Comparison of ENCODE assay signal across 8 cellular contexts in the genomic region with DNA sequence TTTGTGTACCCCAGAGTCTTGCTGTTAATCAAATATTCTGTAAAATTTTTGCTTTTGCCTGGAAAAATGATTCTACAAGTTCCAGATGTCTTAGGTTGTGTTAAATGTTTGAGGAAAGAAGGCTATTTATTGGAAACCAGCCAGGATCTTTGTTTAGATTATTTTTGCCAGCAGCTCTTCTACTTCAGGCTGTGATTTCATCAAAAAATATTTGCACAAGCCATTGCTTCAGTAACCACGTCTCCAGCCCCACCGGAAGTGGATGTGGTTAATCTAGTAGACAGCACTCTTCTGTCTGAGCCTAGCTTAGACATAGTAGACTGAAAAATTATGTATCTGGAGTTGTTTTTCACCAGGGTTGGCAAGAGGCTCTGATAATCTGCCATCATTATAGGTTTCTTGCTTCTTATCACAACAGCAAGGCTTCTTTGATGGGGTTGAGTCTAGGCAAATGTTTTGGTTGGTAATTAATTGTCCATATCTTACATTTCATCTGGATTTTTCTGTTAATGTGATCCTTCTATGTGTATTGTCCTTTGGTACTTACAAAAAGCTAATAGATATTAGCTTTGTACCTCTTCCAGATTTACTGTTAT. TPM values are rescaled to one million over a fixed set of nuclear protein-coding genes. Genes with fewer than 3 reads are reported as not detected.
A peak's percentile ranks its signal among the peaks of the same experiment; 100 is the strongest.
DNase-seq lines count a peak whose midpoint lies in the region; ATAC-seq and TF ChIP-seq lines count a peak whose summit lies in the region.

No MANE protein-coding gene starts in this region.

- H3K36me3 Mint-ChIP-seq in activated CD4-positive, alpha-beta memory T cell treated with anti-CD3 and anti-CD28 coated beads, Interleukin-2, amount 10 ng/mL, durations not matched to agents 7 days and 5 days (ENCODE audit: low read depth), result no peaks in the 10 kb centered on the region

- no peaks in the 10 kb centered on the region for H3K9me3 Mint-ChIP-seq in activated CD4-positive, alpha-beta memory T cell treated with anti-CD3 and anti-CD28 coated beads, Interleukin-2, amount 10 ng/mL, durations not matched to agents 7 days and 5 days

- no peaks in the 10 kb centered on the region for H3K36me3 ChIP-seq in spleen

- no peaks in the 10 kb centered on the region for H3K9me3 ChIP-seq in spleen

- peaks cover 44 to 73% (median 55%) of the 10 kb centered on the region in 6 donors for H3K4me1 ChIP-seq in spleen

- POLR2A ChIA-PET in activated CD4-positive, alpha-beta memory T cell treated with anti-CD3 and anti-CD28 coated beads, Interleukin-2, amount 10 ng/mL, durations not matched to agents 7 days and 5 days (lab: Charles Lee), result interaction anchor here (1.0 to 8.5 kb wide), 6 partner anchors 17 to 1185 kb away, joined by 3 to 104 read pairs (median 12); a partner anchor contains a TSS

- peaks cover 4% of the 10 kb centered on the region for H3K4me1 Mint-ChIP-seq in activated CD4-positive, alpha-beta memory T cell treated with anti-CD3 and anti-CD28 coated beads, Interleukin-2, amount 10 ng/mL, durations not matched to agents 7 days and 5 days

- no peaks in the 10 kb centered on the region for H3K27me3 ChIP-seq in spleen (replicated peaks in 1 of 7)

- intact Hi-C loops in spleen (cut with DNase I; ENCODE audit: low total_unique reads), result no loop called here

- H3K27me3 Mint-ChIP-seq in activated CD4-positive, alpha-beta memory T cell treated with anti-CD3 and anti-CD28 coated beads, Interleukin-2, amount 10 ng/mL, durations not matched to agents 7 days and 5 days, result no peaks in the 10 kb centered on the region

- CTCF ChIA-PET in activated CD4-positive, alpha-beta memory T cell treated with anti-CD3 and anti-CD28 coated beads, Interleukin-2, amount 10 ng/mL, durations not matched to agents 7 days and 5 days (lab: Charles Lee), result interaction anchor here (0.7 to 4.8 kb wide), 8 partner anchors 10 to 1185 kb away, joined by 3 to 31 read pairs (median 4); a partner anchor contains a TSS

- peak overlapping the region; percentile 35 to 75 (median 68) for H3K27ac ChIP-seq in spleen

- no peak for TF ChIP-seq POLR2A in spleen (IDR thresholded peaks at IDR 0.05)

- ATAC-seq in HG02884 (IDR thresholded peaks at IDR 0.05; ENCODE audit: unreplicated experiment), result peak; percentile 76

- 2 to 4% (median 4%) methylated on average over 2 of the region's 2 CpGs for WGBS in spleen, 5 donors

- H3K27ac Mint-ChIP-seq in activated CD4-positive, alpha-beta memory T cell treated with anti-CD3 and anti-CD28 coated beads, Interleukin-2, amount 10 ng/mL, durations not matched to agents 7 days and 5 days, result peak overlapping the region; percentile 87

- H3K4me3 ChIP-seq in epithelial cell of proximal tubule (ENCODE audit: low read depth, low read length) (no peak overlapping the region), spleen (no peak overlapping the region)

- DNase-seq in NCI-H345 (lab: John Stamatoyannopoulos, UW), result peak; percentile 19
- DNase-seq in NCI-H345 treated with DMSO at 0.1 percent for 48 hours (lab: John Stamatoyannopoulos, UW; ENCODE audit: unreplicated experiment), result no peak
- DNase-seq in NCI-H2196 treated with DMSO at 0.1 percent for 48 hours (lab: John Stamatoyannopoulos, UW; ENCODE audit: unreplicated experiment), result peak; percentile 77
- peak; percentile 88 for DNase-seq in activated CD4-positive, alpha-beta memory T cell treated with anti-CD3 and anti-CD28 coated beads, Interleukin-2, amount 10 ng/mL, durations not matched to agents 7 days and 5 days
- DNase-seq in epithelial cell of proximal tubule (ENCODE audit: low read depth), result peak; percentile 48
- peak; percentile 87 for DNase-seq in spleen
- DNase-seq in HPDE6-E6E7 (ENCODE audit: extremely low spot score), result no peak

- TF ChIP-seq CTCF in epithelial cell of proximal tubule (conservative IDR thresholded peaks at IDR 0.05; ENCODE audit: low read depth, low read length) (no peak), spleen (IDR thresholded peaks at IDR 0.05 in 8 of 11, conservative IDR thresholded peaks at IDR 0.05 in 3 of 11) (no peak)

- peak overlapping the region; percentile 14 for H3K4me3 Mint-ChIP-seq in activated CD4-positive, alpha-beta memory T cell treated with anti-CD3 and anti-CD28 coated beads, Interleukin-2, amount 10 ng/mL, durations not matched to agents 7 days and 5 days

RNA-seq across cellular contexts. Expression of a gene that starts 17.1 kb away (rescaled TPM):
- total RNA-seq in activated CD4-positive, alpha-beta memory T cell treated with anti-CD3 and anti-CD28 coated beads, Interleukin-2, amount 10 ng/mL, durations not matched to agents 7 days and 5 days, result not detected
- total RNA-seq in epithelial cell of proximal tubule, result 0.06 and 0.14 TPM in 2 replicates
- total RNA-seq in spleen, result under 1 TPM; 0.09 to 0.24 (median 0.20) TPM
- polyA plus RNA-seq in spleen, result under 1 TPM; under 0.01 to 0.03 (median 0.03) TPM

RNA-seq across cellular contexts. Expression of a gene that starts 17.3 kb away (rescaled TPM):
- 10 to 100 TPM; 45.1 to 47.5 TPM for total RNA-seq in activated CD4-positive, alpha-beta memory T cell treated with anti-CD3 and anti-CD28 coated beads, Interleukin-2, amount 10 ng/mL, durations not matched to agents 7 days and 5 days
- total RNA-seq in epithelial cell of proximal tubule (19.7 and 37.6 TPM in 2 replicates), spleen (10 to 100 TPM; 25.4 to 39.5 (median 34.1) TPM)
- 1 to 10 TPM; 8.2 to 9.6 (median 8.2) TPM for polyA plus RNA-seq in spleen

Comparison
In these comparisons a context has a peak if more than half of its experiments do, and no peak if none do; other contexts are left out.
1. DNase-seq: peak in NCI-H345 (single experiment), NCI-H2196 treated with DMSO at 0.1 percent for 48 hours (single experiment), activated CD4-positive, alpha-beta memory T cell treated with anti-CD3 and anti-CD28 coated beads, Interleukin-2, amount 10 ng/mL, durations not matched to agents 7 days and 5 days (single experiment), epithelial cell of proximal tubule (single experiment) and spleen (single experiment); none in NCI-H345 treated with DMSO at 0.1 percent for 48 hours (single experiment) and HPDE6-E6E7 (single experiment).